ENCODE assay signal across 26 cellular contexts in the genomic region with DNA sequence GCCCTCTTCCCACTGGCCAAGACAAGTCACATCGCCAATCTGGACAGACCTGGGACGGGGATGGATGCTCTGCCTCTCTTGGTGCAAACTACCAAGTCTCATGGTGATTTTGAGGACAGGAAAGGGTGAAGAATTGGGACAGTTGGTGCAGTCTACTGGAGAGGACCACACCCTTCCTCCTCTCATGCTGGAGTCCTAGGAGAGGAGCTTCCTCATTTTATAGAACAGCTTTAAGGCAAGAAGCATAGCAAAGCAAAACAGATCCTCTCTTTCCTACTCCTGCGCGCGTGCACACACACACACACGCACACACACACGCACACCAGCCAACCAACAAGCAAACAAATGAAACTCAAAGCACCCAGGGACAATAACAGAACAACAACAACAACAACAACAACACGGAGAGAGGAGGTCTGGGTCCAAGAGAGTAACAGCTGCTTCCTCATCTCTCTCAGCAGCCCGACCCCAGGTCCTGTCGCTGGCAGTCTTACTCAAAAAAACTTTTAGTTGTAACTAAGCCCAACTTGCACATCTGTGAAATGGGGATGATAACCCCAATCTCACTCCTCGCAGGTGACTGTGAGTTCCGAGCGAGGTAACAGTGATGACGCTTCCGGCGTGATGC.
A peak's percentile ranks its signal among the peaks of the same experiment; 100 is the strongest.
DNase-seq lines count a peak whose midpoint lies in the region; ATAC-seq, FAIRE-seq and TF ChIP-seq lines count a peak whose summit lies in the region.
"Had no signal": no experiment of that assay in that cellular context is flagged by ENCODE, and none has a peak within 500 bp of the region (broad histone marks: within the 10 kb centered on the region; RNA-seq: fewer than 3 reads in every experiment).

No MANE protein-coding gene starts in this region.

- H3K14ac ChIP-seq in IMR-90 (replicated peaks; ENCODE audit: low read depth, low read length) = no peak overlapping the region

- CTCF ChIA-PET in IMR-90 (lab: Yijun Ruan, JAX) = no interaction called here

- BruUV-seq in IMR-90 (replicated peaks; lab: Mats Ljungman, UMichigan) = no TSS peak

- intact Hi-C loops in IMR-90 (cut with micrococcal nuclease) (no loop called here), left cardiac atrium (cut with DNase I) (no loop called here)

- TF ChIP-seq CTCF in IMR-90 (conservative IDR thresholded peaks at IDR 0.05; ENCODE audit: low read depth, low read length) (no peak), astrocyte (IDR thresholded peaks at IDR 0.05; ENCODE audit: insufficient read depth, low read depth, low read length) (no peak), parathyroid adenoma (IDR thresholded peaks at IDR 0.05) (no peak)

- H4K5ac ChIP-seq in IMR-90 (ENCODE audit: low read depth, low read length) = no peak overlapping the region

- no peak overlapping the region for H3K27ac ChIP-seq in IMR-90 (ENCODE audit: insufficient read depth, low read length)
- no peak overlapping the region for H3K27ac ChIP-seq in astrocyte (ENCODE audit: low read depth, low read length)
- H3K27ac ChIP-seq in parathyroid adenoma = peak overlapping the region; percentile 80
- H3K27ac ChIP-seq: C4-2B, HL-60, neutrophil, transverse colon had no signal

- H3K9me3 ChIP-seq in IMR-90 (ENCODE audit: control insufficient read depth, insufficient read depth, low read length) (peaks cover 6% of the 10 kb centered on the region; the same call in 1 of the 2 replicates), astrocyte (ENCODE audit: insufficient read depth, low read depth, low read length) (no peaks in the 10 kb centered on the region), parathyroid adenoma (ENCODE audit: control insufficient read depth, low read length) (no peaks in the 10 kb centered on the region)
- H3K9me3 ChIP-seq: Caco-2, HAP-1, neutrophil, transverse colon had no signal

- H3K9me1 ChIP-seq in IMR-90 (ENCODE audit: insufficient read depth, low read length) = no peaks in the 10 kb centered on the region

- ATAC-seq in IMR-90 (ENCODE audit: low read depth) (no peak), left cardiac atrium (no peak)
- ATAC-seq in stimulated activated effector memory CD8-positive, alpha-beta T cell treated with anti-CD3 and anti-CD28 coated beads, Interleukin-12 subunit alpha, Interleukin-12 subunit beta, amount 100 ng/mL, for 72 hours = no peak
- ATAC-seq in effector memory CD8-positive, alpha-beta T cell (replicated peaks) = no peak
- ATAC-seq: Panc1 had no signal

- TF ChIP-seq POLR2A in IMR-90 (IDR thresholded peaks at IDR 0.05; ENCODE audit: low read depth, low read length) = no peak

- H3K4ac ChIP-seq in IMR-90 (ENCODE audit: low read depth, low read length) = peak overlapping the region; percentile 49

- no peaks in the 10 kb centered on the region; a peak in 1 of 4 replicates for H3K79me1 ChIP-seq in IMR-90 (ENCODE audit: low read depth in 1 of 2, low read length in 2 of 2)

- H3K9me3 Mint-ChIP-seq in astrocyte (ENCODE audit: unreplicated experiment) = peaks cover 5% of the 10 kb centered on the region
- no peaks in the 10 kb centered on the region for H3K9me3 Mint-ChIP-seq in stimulated activated effector memory CD8-positive, alpha-beta T cell treated with anti-CD3 and anti-CD28 coated beads, Interleukin-12 subunit alpha, Interleukin-12 subunit beta, amount 100 ng/mL, for 72 hours
- H3K9me3 Mint-ChIP-seq in effector memory CD8-positive, alpha-beta T cell = no peaks in the 10 kb centered on the region
- H3K9me3 Mint-ChIP-seq: activated CD4-positive, alpha-beta memory T cell treated with anti-CD3 and anti-CD28 coated beads for 36 hours; endodermal cell had no signal

- no peak overlapping the region; the same call in 2 of the 3 replicates for H2BK15ac ChIP-seq in IMR-90 (ENCODE audit: low read depth, low read length)

- no peak overlapping the region for H3K4me3 ChIP-seq in IMR-90 (ENCODE audit: insufficient read depth, low read depth, low read length)
- H3K4me3 ChIP-seq in astrocyte (ENCODE audit: insufficient read depth, low read depth, low read length) = no peak overlapping the region
- no peak overlapping the region for H3K4me3 ChIP-seq in parathyroid adenoma (ENCODE audit: low read depth, low read length)
- H3K4me3 ChIP-seq: HAP-1, transverse colon had no signal

- peaks cover 2% of the 10 kb centered on the region for H3K36me3 Mint-ChIP-seq in astrocyte (ENCODE audit: low read depth, unreplicated experiment)
- H3K36me3 Mint-ChIP-seq in stimulated activated effector memory CD8-positive, alpha-beta T cell treated with anti-CD3 and anti-CD28 coated beads, Interleukin-12 subunit alpha, Interleukin-12 subunit beta, amount 100 ng/mL, for 72 hours = no peaks in the 10 kb centered on the region
- H3K36me3 Mint-ChIP-seq in effector memory CD8-positive, alpha-beta T cell (ENCODE audit: insufficient read depth) = no peaks in the 10 kb centered on the region
- H3K36me3 Mint-ChIP-seq: activated CD4-positive, alpha-beta memory T cell treated with anti-CD3 and anti-CD28 coated beads for 36 hours had no signal

- H3K4me1 Mint-ChIP-seq in astrocyte (ENCODE audit: low read depth, unreplicated experiment) = peaks cover 8% of the 10 kb centered on the region
- H3K4me1 Mint-ChIP-seq in stimulated activated effector memory CD8-positive, alpha-beta T cell treated with anti-CD3 and anti-CD28 coated beads, Interleukin-12 subunit alpha, Interleukin-12 subunit beta, amount 100 ng/mL, for 72 hours = peaks cover 17% of the 10 kb centered on the region
- no peaks in the 10 kb centered on the region for H3K4me1 Mint-ChIP-seq in effector memory CD8-positive, alpha-beta T cell (ENCODE audit: low read depth in 2 of 2)
- H3K4me1 Mint-ChIP-seq: endodermal cell had no signal

- FAIRE-seq in astrocyte (lab: Jason Lieb, UNC) = no peak

- H2AFZ ChIP-seq in IMR-90 (replicated peaks; ENCODE audit: low read length, poor library complexity) = no peak overlapping the region
- H2AFZ ChIP-seq in astrocyte (ENCODE audit: low read depth, low read length) = no peak overlapping the region
- no peak overlapping the region for H2AFZ ChIP-seq in parathyroid adenoma

- H3K9ac ChIP-seq in IMR-90 (ENCODE audit: low read depth, low read length) (no peak overlapping the region), astrocyte (ENCODE audit: low read length) (no peak overlapping the region), parathyroid adenoma (no peak overlapping the region)

- H3K4me2 ChIP-seq in IMR-90 (ENCODE audit: low read depth, low read length) (no peak overlapping the region), astrocyte (ENCODE audit: low read length) (no peak overlapping the region), parathyroid adenoma (ENCODE audit: low read length) (no peak overlapping the region)

- no peak overlapping the region for H4K91ac ChIP-seq in IMR-90 (ENCODE audit: insufficient read depth, low read depth, low read length)

- POLR2A ChIA-PET in IMR-90 (lab: Charles Lee; ENCODE audit: unreplicated experiment) = no interaction called here

- peak overlapping the region; percentile 3; the same call in 1 of the 2 replicates for H2BK120ac ChIP-seq in IMR-90 (ENCODE audit: low read depth, low read length)

- H3K79me2 ChIP-seq in astrocyte (ENCODE audit: insufficient read depth, low read length) (no peaks in the 10 kb centered on the region), parathyroid adenoma (peaks cover 28% of the 10 kb centered on the region)

- H3K27me3 Mint-ChIP-seq in astrocyte (ENCODE audit: low read depth, unreplicated experiment) = peaks cover 5% of the 10 kb centered on the region
- H3K27me3 Mint-ChIP-seq in effector memory CD8-positive, alpha-beta T cell = peaks cover 7 to 24% of the 10 kb centered on the region in 2 donors
- H3K27me3 Mint-ChIP-seq: activated CD4-positive, alpha-beta memory T cell treated with anti-CD3 and anti-CD28 coated beads for 36 hours had no signal

- no peak for TF ChIP-seq RAD21 in IMR-90 (IDR thresholded peaks at IDR 0.05; ENCODE audit: low read length)

- H3K4me1 ChIP-seq in IMR-90 (ENCODE audit: control insufficient read depth, insufficient read depth, low read length) (no peaks in the 10 kb centered on the region; the same call in 1 of the 2 replicates), astrocyte (ENCODE audit: insufficient read depth, low read length) (peaks cover 11% of the 10 kb centered on the region), parathyroid adenoma (peaks cover 23% of the 10 kb centered on the region)
- H3K4me1 ChIP-seq: Caco-2, transverse colon had no signal

- H3K56ac ChIP-seq in IMR-90 (ENCODE audit: extremely low read depth, insufficient read depth, low read length) = no peak overlapping the region

- no peak overlapping the region for H2AK9ac ChIP-seq in IMR-90 (replicated peaks; ENCODE audit: low read depth, low read length, poor library complexity)

- peak overlapping the region; percentile 20 for H3K27ac Mint-ChIP-seq in astrocyte (ENCODE audit: unreplicated experiment)
- no peak overlapping the region for H3K27ac Mint-ChIP-seq in stimulated activated effector memory CD8-positive, alpha-beta T cell treated with anti-CD3 and anti-CD28 coated beads, Interleukin-12 subunit alpha, Interleukin-12 subunit beta, amount 100 ng/mL, for 72 hours
- no peak overlapping the region for H3K27ac Mint-ChIP-seq in effector memory CD8-positive, alpha-beta T cell
- H3K27ac Mint-ChIP-seq: activated CD4-positive, alpha-beta memory T cell treated with anti-CD3 and anti-CD28 coated beads for 36 hours; endodermal cell had no signal

- DNase-seq in IMR-90 (no peak), NOMO-1 treated with DMSO at 0.1 percent for 48 hours (lab: John Stamatoyannopoulos, UW; ENCODE audit: unreplicated experiment) (peak; percentile 58), astrocyte (ENCODE audit: low read depth) (no peak), left cardiac atrium (no peak)
- no peak for DNase-seq in stimulated activated effector memory CD8-positive, alpha-beta T cell treated with anti-CD3 and anti-CD28 coated beads, Interleukin-12 subunit alpha, Interleukin-12 subunit beta, amount 100 ng/mL, for 72 hours (ENCODE audit: low spot score in 2 of 2)
- no peak for DNase-seq in effector memory CD8-positive, alpha-beta T cell
- DNase-seq: activated CD4-positive, alpha-beta memory T cell treated with anti-CD3 and anti-CD28 coated beads for 36 hours; activated CD8-positive, alpha-beta memory T cell treated with anti-CD3 and anti-CD28 coated beads, Interleukin-2, amount 50 U/mL, for 4 hours; activated naive CD4-positive, alpha-beta T cell treated with Interleukin-2 at 50 U/mL for 16 hours; Caco-2; central memory CD4-positive, alpha-beta T cell; cortex of kidney; endodermal cell; glutamatergic neuron; NCI-H1694; NCI-H510A treated with DMSO at 0.1 percent for 48 hours; SHP77; stimulated activated CD4-positive, alpha-beta T cell treated with anti-CD3 and anti-CD28 coated beads, Interleukin-4, amount 100 ng/mL, for 1 hour; T-helper 9 cell; transverse colon had no signal

- H3K4me3 Mint-ChIP-seq in astrocyte (ENCODE audit: unreplicated experiment) = no peak overlapping the region
- H3K4me3 Mint-ChIP-seq in stimulated activated effector memory CD8-positive, alpha-beta T cell treated with anti-CD3 and anti-CD28 coated beads, Interleukin-12 subunit alpha, Interleukin-12 subunit beta, amount 100 ng/mL, for 72 hours = no peak overlapping the region
- H3K4me3 Mint-ChIP-seq in effector memory CD8-positive, alpha-beta T cell = no peak overlapping the region
- H3K4me3 Mint-ChIP-seq: activated CD4-positive, alpha-beta memory T cell treated with anti-CD3 and anti-CD28 coated beads for 36 hours; endodermal cell had no signal

- peak overlapping the region; percentile 19 for H2BK5ac ChIP-seq in IMR-90 (ENCODE audit: low read depth, low read length, poor library complexity, severe bottlenecking)

- no peaks in the 10 kb centered on the region for H3K27me3 ChIP-seq in IMR-90 (ENCODE audit: control insufficient read depth, insufficient read depth, low read length)
- no peaks in the 10 kb centered on the region for H3K27me3 ChIP-seq in astrocyte (ENCODE audit: insufficient read depth, low read length)
- no peaks in the 10 kb centered on the region for H3K27me3 ChIP-seq in parathyroid adenoma (ENCODE audit: control insufficient read depth, insufficient read depth, low read length)
- H3K27me3 ChIP-seq: neutrophil, transverse colon had no signal

- no peak overlapping the region for H4K8ac ChIP-seq in IMR-90 (ENCODE audit: low read depth in 2 of 2, low read length in 2 of 2)

- H3K36me3 ChIP-seq in IMR-90 (ENCODE audit: control insufficient read depth, insufficient read depth, low read length) (no peaks in the 10 kb centered on the region), astrocyte (ENCODE audit: insufficient read depth, low read length) (no peaks in the 10 kb centered on the region), parathyroid adenoma (ENCODE audit: control insufficient read depth, insufficient read depth, low read length) (no peaks in the 10 kb centered on the region)
- H3K36me3 ChIP-seq: HAP-1, neutrophil, transverse colon had no signal

- WGBS in IMR-90 (ENCODE audit: extremely low coverage in 2 of 2, insufficient read length in 1 of 2), 2 experiments = 50% methylated on average over 2 of the region's 16 CpGs; no CpG with 5 or more reads in 1 of the 2 experiments

- no peak overlapping the region for H3K23ac ChIP-seq in IMR-90 (ENCODE audit: low read depth, low read length)

- H2AK5ac ChIP-seq in IMR-90 (ENCODE audit: low read depth, low read length) = no peak overlapping the region

- 0 out of 2 replicates have a peak overlapping the region, but pooled peaks have one; percentile 76 for H2BK20ac ChIP-seq in IMR-90 (ENCODE audit: low read depth, low read length)

- H4K20me1 ChIP-seq in IMR-90 (ENCODE audit: insufficient read depth, low read length) (no peaks in the 10 kb centered on the region), astrocyte (ENCODE audit: insufficient read depth, low read length) (no peaks in the 10 kb centered on the region)

- dilution Hi-C loops in IMR-90 (cut with HindIII; ENCODE audit: low sequenced_read_pairs, unreplicated experiment) = no loop called here

- in situ Hi-C loops in IMR-90 (cut with MboI; ENCODE audit: low sequenced_read_pairs) = no loop called here

- H3K18ac ChIP-seq in IMR-90 (ENCODE audit: low read depth, low read length) = no peak overlapping the region
